Comparison of ENCODE assay signal across 8 cellular contexts in the genomic region with DNA sequence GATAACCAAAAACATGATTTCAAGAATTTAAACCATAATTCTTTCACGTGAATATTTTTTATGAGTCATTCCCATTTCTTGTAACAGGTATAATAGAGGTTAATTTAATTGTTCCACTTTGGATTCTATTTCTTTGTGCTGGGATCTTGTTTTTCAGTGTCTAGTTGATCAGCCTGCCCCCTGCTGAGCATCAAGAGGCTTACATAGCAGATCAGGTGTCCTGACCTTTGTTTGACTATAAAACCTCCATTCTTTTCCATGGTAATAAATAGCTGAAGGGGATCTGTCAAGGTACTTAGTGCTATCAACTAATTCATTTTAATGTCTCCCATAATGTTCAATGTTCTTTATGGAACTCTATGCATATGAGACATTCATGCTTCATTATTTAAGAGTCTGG. TPM values are rescaled to one million over a fixed set of nuclear protein-coding genes. Genes with fewer than 3 reads are reported as not detected.
A peak's percentile ranks its signal among the peaks of the same experiment; 100 is the strongest.
DNase-seq lines count a peak whose midpoint lies in the region; ATAC-seq and TF ChIP-seq lines count a peak whose summit lies in the region.

No MANE protein-coding gene starts in this region.

- no peak for ATAC-seq in CD4-positive, alpha-beta T cell (ENCODE audit: poor library complexity)
- no peak for ATAC-seq in stimulated activated effector memory CD8-positive, alpha-beta T cell treated with anti-CD3 and anti-CD28 coated beads, Interleukin-12 subunit alpha, Interleukin-12 subunit beta, amount 100 ng/mL, for 72 hours

- POLR2A ChIA-PET in CD4-positive, alpha-beta T cell (lab: Charles Lee), result no interaction called here

- H3K4me3 Mint-ChIP-seq in CD4-positive, alpha-beta T cell, result no peak overlapping the region
- no peak overlapping the region for H3K4me3 Mint-ChIP-seq in HFFc6
- H3K4me3 Mint-ChIP-seq in Calu3 (ENCODE audit: low read depth, unreplicated experiment), result no peak overlapping the region
- no peak overlapping the region for H3K4me3 Mint-ChIP-seq in stimulated activated effector memory CD8-positive, alpha-beta T cell treated with anti-CD3 and anti-CD28 coated beads, Interleukin-12 subunit alpha, Interleukin-12 subunit beta, amount 100 ng/mL, for 72 hours

- BruUV-seq in Calu3 (replicated peaks; lab: Mats Ljungman, UMichigan), result no TSS peak

- H3K79me2 ChIP-seq in hepatocyte, result no peaks in the 10 kb centered on the region

- H2AFZ ChIP-seq in hepatocyte, result no peak overlapping the region

- no peaks in the 10 kb centered on the region for H3K4me1 Mint-ChIP-seq in CD4-positive, alpha-beta T cell (ENCODE audit: low read depth)
- H3K4me1 Mint-ChIP-seq in HFFc6 (ENCODE audit: low read depth) (no peaks in the 10 kb centered on the region), Calu3 (ENCODE audit: low read depth, unreplicated experiment) (peaks cover 9% of the 10 kb centered on the region)
- H3K4me1 Mint-ChIP-seq in stimulated activated effector memory CD8-positive, alpha-beta T cell treated with anti-CD3 and anti-CD28 coated beads, Interleukin-12 subunit alpha, Interleukin-12 subunit beta, amount 100 ng/mL, for 72 hours, result no peaks in the 10 kb centered on the region

- peak; percentile 61 for TF ChIP-seq CTCF in CD4-positive, alpha-beta T cell (IDR thresholded peaks at IDR 0.05)
- TF ChIP-seq CTCF in HFFc6 (IDR thresholded peaks at IDR 0.05) (peak; percentile 73), hepatocyte (IDR thresholded peaks at IDR 0.05; ENCODE audit: poor library complexity) (peak; percentile 42), Calu3 (IDR thresholded peaks at IDR 0.05; ENCODE audit: unreplicated experiment) (no peak)

- CTCF ChIA-PET in CD4-positive, alpha-beta T cell (lab: Charles Lee), result no interaction called here
- CTCF ChIA-PET in Calu3 (lab: Charles Lee), result interaction anchor here (0.9 to 1.7 kb wide), 2 partner anchors 41 to 192 kb away, joined by 3 to 5 read pairs; a partner anchor contains a TSS

- H4K20me1 ChIP-seq in hepatocyte (ENCODE audit: insufficient read depth, poor library complexity, severe bottlenecking), result no peaks in the 10 kb centered on the region

- H3K36me3 Mint-ChIP-seq in CD4-positive, alpha-beta T cell (ENCODE audit: low read depth), result no peaks in the 10 kb centered on the region
- H3K36me3 Mint-ChIP-seq in HFFc6 (ENCODE audit: low read depth) (no peaks in the 10 kb centered on the region), Calu3 (ENCODE audit: insufficient read depth, unreplicated experiment) (no peaks in the 10 kb centered on the region)
- H3K36me3 Mint-ChIP-seq in stimulated activated effector memory CD8-positive, alpha-beta T cell treated with anti-CD3 and anti-CD28 coated beads, Interleukin-12 subunit alpha, Interleukin-12 subunit beta, amount 100 ng/mL, for 72 hours, result no peaks in the 10 kb centered on the region

- no peaks in the 10 kb centered on the region for H3K9me3 ChIP-seq in CD4-positive, alpha-beta T cell (ENCODE audit: control insufficient read depth, low read length)
- H3K9me3 ChIP-seq in hepatocyte (ENCODE audit: low read depth), result no peaks in the 10 kb centered on the region

- peaks cover 12% of the 10 kb centered on the region for H3K4me1 ChIP-seq in hepatocyte (ENCODE audit: insufficient read depth)

- no peak overlapping the region for H3K4me2 ChIP-seq in hepatocyte

- H3K27me3 ChIP-seq in CD4-positive, alpha-beta T cell (ENCODE audit: control insufficient read depth, insufficient read depth, low read length), result no peaks in the 10 kb centered on the region
- no peaks in the 10 kb centered on the region for H3K27me3 ChIP-seq in hepatocyte

- intact Hi-C loops in CD4-positive, alpha-beta T cell (cut with DNase I, micrococcal nuclease), result loop anchor here (1.0 to 2.0 kb wide), 2 partner anchors 192 kb away; no protein-coding TSS in a partner anchor
- intact Hi-C loops in Calu3 (cut with micrococcal nuclease; ENCODE audit: unreplicated experiment), result loop anchor here (5.0 kb wide), 1 partner anchor 42 kb away; a partner anchor contains a TSS

- DNase-seq in CD4-positive, alpha-beta T cell, result no peak
- DNase-seq in HFFc6 (peak; percentile 10), SHP77 treated with DMSO at 0.1 percent for 48 hours (lab: John Stamatoyannopoulos, UW) (peak; percentile 5), hepatocyte (ENCODE audit: low spot score) (peak; percentile 50), Calu3 (no peak), GOT3 (lab: John Stamatoyannopoulos, UW) (no peak), GF-D8 (lab: John Stamatoyannopoulos, UW) (no peak)
- no peak for DNase-seq in stimulated activated effector memory CD8-positive, alpha-beta T cell treated with anti-CD3 and anti-CD28 coated beads, Interleukin-12 subunit alpha, Interleukin-12 subunit beta, amount 100 ng/mL, for 72 hours (ENCODE audit: low spot score in 2 of 2)

- H3K27ac ChIP-seq in CD4-positive, alpha-beta T cell (ENCODE audit: low read depth, low read length), result no peak overlapping the region
- H3K27ac ChIP-seq in hepatocyte, result no peak overlapping the region

- no peaks in the 10 kb centered on the region for H3K9me2 ChIP-seq in hepatocyte (replicated peaks; ENCODE audit: insufficient read depth)

- no peak overlapping the region for H3K27ac Mint-ChIP-seq in CD4-positive, alpha-beta T cell
- H3K27ac Mint-ChIP-seq in HFFc6 (no peak overlapping the region), Calu3 (ENCODE audit: unreplicated experiment) (no peak overlapping the region)
- H3K27ac Mint-ChIP-seq in stimulated activated effector memory CD8-positive, alpha-beta T cell treated with anti-CD3 and anti-CD28 coated beads, Interleukin-12 subunit alpha, Interleukin-12 subunit beta, amount 100 ng/mL, for 72 hours, result no peak overlapping the region

- H3K9me3 Mint-ChIP-seq in CD4-positive, alpha-beta T cell, result no peaks in the 10 kb centered on the region
- H3K9me3 Mint-ChIP-seq in HFFc6 (no peaks in the 10 kb centered on the region), Calu3 (ENCODE audit: low read depth, unreplicated experiment) (no peaks in the 10 kb centered on the region)
- H3K9me3 Mint-ChIP-seq in stimulated activated effector memory CD8-positive, alpha-beta T cell treated with anti-CD3 and anti-CD28 coated beads, Interleukin-12 subunit alpha, Interleukin-12 subunit beta, amount 100 ng/mL, for 72 hours, result no peaks in the 10 kb centered on the region

- no peaks in the 10 kb centered on the region for H3K36me3 ChIP-seq in hepatocyte (replicated peaks; ENCODE audit: insufficient read depth, low read depth)

- no peak overlapping the region for H3K4me3 ChIP-seq in hepatocyte

- H3K27me3 Mint-ChIP-seq in CD4-positive, alpha-beta T cell, result no peaks in the 10 kb centered on the region
- H3K27me3 Mint-ChIP-seq in HFFc6 (ENCODE audit: insufficient read depth), result peaks cover 3% of the 10 kb centered on the region; the same call in 1 of the 2 replicates
- no peaks in the 10 kb centered on the region for H3K27me3 Mint-ChIP-seq in Calu3 (ENCODE audit: unreplicated experiment)

- WGBS in hepatocyte (ENCODE audit: low lambda C conversion rate, missing lambda C conversion rate), result 65% methylated on average over 1 of the region's 1 CpG

RNA-seq across cellular contexts. Expression of a gene that starts 4.9 kb away (rescaled TPM):
- not detected for total RNA-seq in CD4-positive, alpha-beta T cell
- 1 to 10 TPM in 2 of 6 experiments, under 1 TPM in 4; 0.23 to 1.5 (median 0.66) TPM for total RNA-seq in HFFc6 (2021; fragmentation: NEBNext Ultra II Directional; extraction: Animal tissue kit (Norgen Biotek cat#: 25700))
- total RNA-seq in hepatocyte, result 5.7 and 7.5 TPM in 2 replicates
- 2.1 and 3.3 TPM in 2 replicates for polyA plus RNA-seq in hepatocyte
- total RNA-seq in Calu3 (2022), result 0.73 and 1.0 TPM in 2 replicates

RNA-seq across cellular contexts. Expression of a gene that starts 41.2 kb away (rescaled TPM):
- total RNA-seq in CD4-positive, alpha-beta T cell, result 1 to 10 TPM; 7.2 to 7.7 TPM
- total RNA-seq in HFFc6 (2021; fragmentation: NEBNext Ultra II Directional; extraction: Animal tissue kit (Norgen Biotek cat#: 25700)), result 1 to 10 TPM; 4.4 to 6.5 (median 5.7) TPM
- total RNA-seq in hepatocyte (7.1 and 7.3 TPM in 2 replicates), Calu3 (2022) (10.2 and 11.6 TPM in 2 replicates)
- 6.0 and 7.1 TPM in 2 replicates for polyA plus RNA-seq in hepatocyte

Comparison
In these comparisons a context has a peak if more than half of its experiments do, and no peak if none do; other contexts are left out.
1. DNase-seq: peak in HFFc6 (single experiment), SHP77 treated with DMSO at 0.1 percent for 48 hours (single experiment) and hepatocyte (single experiment); none in CD4-positive, alpha-beta T cell (0 of 10), Calu3 (single experiment), stimulated activated effector memory CD8-positive, alpha-beta T cell treated with anti-CD3 and anti-CD28 coated beads, Interleukin-12 subunit alpha, Interleukin-12 subunit beta, amount 100 ng/mL, for 72 hours (0 of 2), GOT3 (single experiment) and GF-D8 (single experiment).